ENCODE assay signal across 4 cellular contexts in the genomic region with DNA sequence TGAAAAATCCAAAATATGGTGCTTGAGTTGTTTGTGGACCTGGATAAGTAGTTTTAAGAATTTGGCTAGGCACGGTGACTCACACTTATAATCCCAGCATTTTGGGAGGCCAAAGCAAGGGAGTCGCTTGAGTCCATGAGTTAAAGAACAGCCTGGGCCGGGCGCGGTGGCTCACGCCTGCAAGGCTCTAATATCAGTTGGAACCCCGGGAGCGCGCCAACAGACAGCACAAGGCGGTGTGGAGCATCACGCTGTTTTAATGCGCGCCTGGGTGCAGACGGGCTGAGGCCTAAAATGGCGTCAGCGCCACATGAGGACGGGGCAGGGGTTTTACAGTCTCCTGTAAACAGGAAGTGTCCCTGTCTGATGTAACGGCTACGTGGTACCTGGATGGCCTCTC. TPM values are rescaled to one million over a fixed set of nuclear protein-coding genes. Genes with fewer than 3 reads are reported as not detected.
DNase-seq lines count a peak whose midpoint lies in the region; TF ChIP-seq lines count a peak whose summit lies in the region.
"Not testable (repeated sequence)": the region's sequence is repeated elsewhere in the genome, so short reads cannot be mapped to it uniquely, and the experiment has no call there.

No MANE protein-coding gene starts in this region.

- CTCF ChIA-PET in activated naive CD4-positive, alpha-beta T cell treated with anti-CD3 and anti-CD28 coated beads for 36 hours (lab: Charles Lee), result not testable (repeated sequence)

- intact Hi-C loops in activated naive CD4-positive, alpha-beta T cell treated with anti-CD3 and anti-CD28 coated beads for 36 hours (cut with micrococcal nuclease); testis (cut with DNase I; ENCODE audit: low total_unique reads): not testable (repeated sequence)

- H3K4me3 ChIP-seq in testis, result peak overlapping the region; percentile 35 to 42

- H3K4me1 Mint-ChIP-seq in HFFc6 (ENCODE audit: low read depth), result peaks cover 65% of the 10 kb centered on the region
- peaks cover 51% of the 10 kb centered on the region for H3K4me1 Mint-ChIP-seq in activated naive CD4-positive, alpha-beta T cell treated with anti-CD3 and anti-CD28 coated beads for 36 hours (ENCODE audit: low read depth)
- H3K4me1 Mint-ChIP-seq in endothelial cell (ENCODE audit: unreplicated experiment), result not testable (repeated sequence)

- H3K4me1 ChIP-seq in testis, result peaks cover 16% of the 10 kb centered on the region

- H3K27ac ChIP-seq in testis, result peak overlapping the region in 1 of 2 donors; percentile 50

- H3K36me3 ChIP-seq in testis (ENCODE audit: low read depth, missing control alignments), result not testable (repeated sequence)

- DNase-seq in HFFc6; activated naive CD4-positive, alpha-beta T cell treated with anti-CD3 and anti-CD28 coated beads for 36 hours; endothelial cell (ENCODE audit: low spot score): not testable (repeated sequence)
- DNase-seq in testis, result peak; percentile 55

- H3K27ac Mint-ChIP-seq in HFFc6, result 0 out of 2 replicates have a peak overlapping the region, but pooled peaks have one; percentile 11
- peak overlapping the region; percentile 24 for H3K27ac Mint-ChIP-seq in activated naive CD4-positive, alpha-beta T cell treated with anti-CD3 and anti-CD28 coated beads for 36 hours
- not testable (repeated sequence) for H3K27ac Mint-ChIP-seq in endothelial cell (ENCODE audit: unreplicated experiment)

- H3K4me3 Mint-ChIP-seq in HFFc6; activated naive CD4-positive, alpha-beta T cell treated with anti-CD3 and anti-CD28 coated beads for 36 hours: not testable (repeated sequence)
- peak overlapping the region; percentile 56 for H3K4me3 Mint-ChIP-seq in endothelial cell (ENCODE audit: unreplicated experiment)

- peaks cover 55% of the 10 kb centered on the region for H3K36me3 Mint-ChIP-seq in HFFc6 (ENCODE audit: low read depth)
- H3K36me3 Mint-ChIP-seq in activated naive CD4-positive, alpha-beta T cell treated with anti-CD3 and anti-CD28 coated beads for 36 hours (ENCODE audit: low read depth), result peaks cover 13% of the 10 kb centered on the region
- not testable (repeated sequence) for H3K36me3 Mint-ChIP-seq in endothelial cell (ENCODE audit: low read depth, unreplicated experiment)

- not testable (repeated sequence) for H3K27me3 ChIP-seq in testis

- TF ChIP-seq CTCF in HFFc6 (IDR thresholded peaks at IDR 0.05); endothelial cell (IDR thresholded peaks at IDR 0.05; ENCODE audit: unreplicated experiment); testis (IDR thresholded peaks at IDR 0.05): not testable (repeated sequence)

- not testable (repeated sequence) for H3K27me3 Mint-ChIP-seq in HFFc6 (ENCODE audit: insufficient read depth); activated naive CD4-positive, alpha-beta T cell treated with anti-CD3 and anti-CD28 coated beads for 36 hours (ENCODE audit: low read depth); endothelial cell (ENCODE audit: unreplicated experiment)

- not testable (repeated sequence) for TF ChIP-seq POLR2A in testis (IDR thresholded peaks at IDR 0.05)

- not testable (repeated sequence) for H3K9me3 ChIP-seq in testis

- H3K9me3 Mint-ChIP-seq in HFFc6, result peaks cover 18% of the 10 kb centered on the region
- H3K9me3 Mint-ChIP-seq in activated naive CD4-positive, alpha-beta T cell treated with anti-CD3 and anti-CD28 coated beads for 36 hours; endothelial cell (ENCODE audit: unreplicated experiment): not testable (repeated sequence)

- WGBS in testis, 2 donors, result 76 to 77% methylated on average over 17 to 19 of the region's 19 CpGs

RNA-seq across cellular contexts. Expression of a gene that starts 39.0 kb away (rescaled TPM):
- total RNA-seq in HFFc6 (2021; fragmentation: NEBNext Ultra II Directional; extraction: Animal tissue kit (Norgen Biotek cat#: 25700)), result 10 to 100 TPM; 56.4 to 67.9 (median 59.6) TPM
- total RNA-seq in activated naive CD4-positive, alpha-beta T cell treated with anti-CD3 and anti-CD28 coated beads for 36 hours, result 10 to 100 TPM; 22.1 to 25.3 TPM
- total RNA-seq in endothelial cell (ENCODE audit: unreplicated experiment) (14.6 TPM), testis (10 to 100 TPM; 56.7 to 61.6 TPM)
- 26.6 TPM for polyA plus RNA-seq in testis (ENCODE audit: insufficient read depth, low read depth, low replicate concordance)

RNA-seq across cellular contexts. Expression of a gene that starts 39.2 kb away (rescaled TPM):
- 10 to 100 TPM; 21.2 to 25.0 (median 23.0) TPM for total RNA-seq in HFFc6 (2021; fragmentation: NEBNext Ultra II Directional; extraction: Animal tissue kit (Norgen Biotek cat#: 25700))
- total RNA-seq in activated naive CD4-positive, alpha-beta T cell treated with anti-CD3 and anti-CD28 coated beads for 36 hours, result 10 to 100 TPM; 10.8 to 11.1 TPM
- total RNA-seq in endothelial cell (ENCODE audit: unreplicated experiment), result 9.5 TPM
- total RNA-seq in testis, result 10 to 100 TPM; 19.8 to 20.0 TPM
- polyA plus RNA-seq in testis (ENCODE audit: insufficient read depth, low read depth, low replicate concordance), result 15.7 TPM
